2 cellular contexts compared by ENCODE assay signal in genomic region chr16:69077251-69077650, GRCh38.
TF ChIP-seq lines count a peak whose summit lies in the region.

No MANE protein-coding gene starts in this region.

TF ChIP-seq in GM23338, 12 proteins besides CTCF, POLR2A, EP300 and RAD21:
- TF ChIP-seq EZH2 (IDR thresholded peaks at IDR 0.05; ENCODE audit: low read depth, unreplicated experiment) (no peak), ETS1 (IDR thresholded peaks at IDR 0.05) (no peak), POLR2AphosphoS5 (IDR thresholded peaks at IDR 0.05; ENCODE audit: low read depth) (no peak), ZNF331 (CRISPR knock-in tag; IDR thresholded peaks at IDR 0.05; ENCODE audit: low read depth) (no peak), STAT1 (IDR thresholded peaks at IDR 0.05; ENCODE audit: unreplicated experiment) (no peak), ZNF462 (CRISPR knock-in tag; IDR thresholded peaks at IDR 0.05) (no peak), ZNF114 (CRISPR knock-in tag; IDR thresholded peaks at IDR 0.05) (no peak), CREB1 (CRISPR knock-in tag; IDR thresholded peaks at IDR 0.05; ENCODE audit: low read depth) (no peak), EZH2phosphoT487 (IDR thresholded peaks at IDR 0.05; ENCODE audit: unreplicated experiment) (no peak)

TF ChIP-seq in H1, 55 proteins besides CTCF, POLR2A, EP300 and RAD21:
- TF ChIP-seq TAF1 (IDR thresholded peaks at IDR 0.05; ENCODE audit: low read depth, low read length) (no peak), RBBP5 (IDR thresholded peaks at IDR 0.05; ENCODE audit: borderline replicate concordance, low read depth, low read length) (no peak), EZH2 (IDR thresholded peaks at IDR 0.05; ENCODE audit: low read depth, low read length, severe bottlenecking) (no peak), E2F6 (IDR thresholded peaks at IDR 0.05) (no peak), CTBP2 (IDR thresholded peaks at IDR 0.05; ENCODE audit: borderline replicate concordance, insufficient read depth, insufficient read length, low read length) (no peak), PHF8 (conservative IDR thresholded peaks at IDR 0.05; ENCODE audit: low read depth, low read length) (no peak), RXRA (IDR thresholded peaks at IDR 0.05; ENCODE audit: insufficient read depth, low read depth, low read length) (no peak), GABPA (IDR thresholded peaks at IDR 0.05; ENCODE audit: borderline replicate concordance, insufficient read depth, low read length) (no peak), TAF7 (optimal IDR thresholded peaks at IDR 0.05; ENCODE audit: borderline replicate concordance, low read depth, low read length) (no peak), TEAD4 (IDR thresholded peaks at IDR 0.05; ENCODE audit: low read depth, low read length) (no peak)
